ENCODE assay signal across 8 cellular contexts in genomic region chr6:71287926-71288227, GRCh38. TPM values are rescaled to one million over a fixed set of nuclear protein-coding genes. Genes with fewer than 3 reads are reported as not detected.
DNase-seq lines count a peak whose midpoint lies in the region; ATAC-seq and TF ChIP-seq lines count a peak whose summit lies in the region.

No MANE protein-coding gene starts in this region.

- no peak for TF ChIP-seq EP300 in ovary (IDR thresholded peaks at IDR 0.05)

- H3K4me3 Mint-ChIP-seq in Caco-2 (ENCODE audit: unreplicated experiment), result peak overlapping the region; percentile 61

- H3K27me3 ChIP-seq in Caco-2 (replicated peaks; ENCODE audit: control insufficient read depth, insufficient read depth, low read length) (no peaks in the 10 kb centered on the region), Peyer's patch (no peaks in the 10 kb centered on the region), esophagus squamous epithelium (no peaks in the 10 kb centered on the region), ovary (no peaks in the 10 kb centered on the region)

- BruUV-seq in Caco-2 (replicated peaks; lab: Mats Ljungman, UMichigan), result no TSS peak

- H3K27me3 Mint-ChIP-seq in Caco-2 (ENCODE audit: insufficient read depth, unreplicated experiment), result no peaks in the 10 kb centered on the region

- DNase-seq in Caco-2 (no peak), Peyer's patch (no peak), esophagus squamous epithelium (lab: John Stamatoyannopoulos, UW) (no peak), ovary (no peak), GOT3 (lab: John Stamatoyannopoulos, UW) (no peak), NCI-H82 (lab: John Stamatoyannopoulos, UW) (no peak), NOMO-1 treated with DMSO at 0.1 percent for 48 hours (lab: John Stamatoyannopoulos, UW; ENCODE audit: unreplicated experiment) (no peak)

- H3K9me3 ChIP-seq in Caco-2 (no peaks in the 10 kb centered on the region), Peyer's patch (no peaks in the 10 kb centered on the region), esophagus squamous epithelium (no peaks in the 10 kb centered on the region), ovary (no peaks in the 10 kb centered on the region)

- ATAC-seq in HG02885 (IDR thresholded peaks at IDR 0.05; ENCODE audit: poor library complexity, unreplicated experiment), result no peak

- no peaks in the 10 kb centered on the region for H3K36me3 ChIP-seq in Caco-2 (ENCODE audit: control insufficient read depth, insufficient read depth, low read length)
- H3K36me3 ChIP-seq in Peyer's patch, result no peaks in the 10 kb centered on the region
- no peaks in the 10 kb centered on the region for H3K36me3 ChIP-seq in esophagus squamous epithelium
- no peaks in the 10 kb centered on the region for H3K36me3 ChIP-seq in ovary

- CTCF ChIA-PET in Caco-2 (lab: Charles Lee), result no interaction called here

- POLR2A ChIA-PET in Caco-2 (lab: Charles Lee), result interaction anchor here (0.6 kb wide), 2 partner anchors 93 to 268 kb away, joined by 3 read pairs; no protein-coding TSS in a partner anchor

- H3K27ac ChIP-seq in Peyer's patch, result peak overlapping the region; percentile 82 to 96 (median 94)
- H3K27ac ChIP-seq in esophagus squamous epithelium, result peak overlapping the region; percentile 95 to 98 (median 96)
- H3K27ac ChIP-seq in ovary, result peak overlapping the region in 1 of 2 donors; percentile 59

- TF ChIP-seq CTCF in Caco-2 (IDR thresholded peaks at IDR 0.05; ENCODE audit: insufficient read depth in 1 of 2, low read depth in 1 of 2, low read length in 1 of 2, severe bottlenecking in 1 of 2, unreplicated experiment in 1 of 2), result no peak
- no peak for TF ChIP-seq CTCF in Peyer's patch (IDR thresholded peaks at IDR 0.05)
- no peak for TF ChIP-seq CTCF in esophagus squamous epithelium (IDR thresholded peaks at IDR 0.05)
- no peak for TF ChIP-seq CTCF in ovary (IDR thresholded peaks at IDR 0.05)

- H3K27ac Mint-ChIP-seq in Caco-2 (ENCODE audit: unreplicated experiment), result no peak overlapping the region

- TF ChIP-seq POLR2A in Peyer's patch (IDR thresholded peaks at IDR 0.05), result no peak
- TF ChIP-seq POLR2A in esophagus squamous epithelium (IDR thresholded peaks at IDR 0.05), result no peak
- no peak for TF ChIP-seq POLR2A in ovary (IDR thresholded peaks at IDR 0.05)

- 0 to 8% methylated on average over 5 of the region's 5 CpGs for WGBS in esophagus squamous epithelium, 2 donors
- 10 to 25% (median 15%) methylated on average over 5 of the region's 5 CpGs for WGBS in ovary, 3 donors

- H3K36me3 Mint-ChIP-seq in Caco-2 (ENCODE audit: insufficient read depth, unreplicated experiment), result no peaks in the 10 kb centered on the region

- no peaks in the 10 kb centered on the region for H3K9me3 Mint-ChIP-seq in Caco-2 (ENCODE audit: unreplicated experiment)

- H3K4me1 ChIP-seq in Caco-2 (peaks cover 23% of the 10 kb centered on the region), Peyer's patch (peaks cover 0 to 7% (median 3%) of the 10 kb centered on the region in 4 donors), esophagus squamous epithelium (peaks cover 14 to 86% (median 30%) of the 10 kb centered on the region in 3 donors), ovary (ENCODE audit: insufficient read depth) (peaks cover 2% of the 10 kb centered on the region)

- H3K4me1 Mint-ChIP-seq in Caco-2 (ENCODE audit: low read depth, unreplicated experiment), result peaks cover 20% of the 10 kb centered on the region

- no peak overlapping the region; the same call in 1 of the 2 replicates for H3K4me3 ChIP-seq in Caco-2 (ENCODE audit: low read depth, low read length)
- H3K4me3 ChIP-seq in Peyer's patch, result peak overlapping the region; percentile 66 to 93 (median 74)
- peak overlapping the region; percentile 61 to 94 (median 82) for H3K4me3 ChIP-seq in esophagus squamous epithelium
- H3K4me3 ChIP-seq in ovary, result peak overlapping the region; percentile 63

- intact Hi-C loops in Caco-2 (cut with micrococcal nuclease; ENCODE audit: unreplicated experiment), result loop anchor here (2.0 to 5.0 kb wide), 3 partner anchors 17 to 97 kb away; no protein-coding TSS in a partner anchor
- intact Hi-C loops in esophagus squamous epithelium (cut with DNase I), result no loop called here
- intact Hi-C loops in ovary (cut with DNase I), result no loop called here

RNA-seq across cellular contexts. Expression of gene OGFRL1, which starts 0.7 kb away (rescaled TPM):
- 5.7 and 6.9 TPM in 2 replicates for total RNA-seq in Caco-2 (2022)
- 10 to 100 TPM in 1 of 4 donors, 1 to 10 TPM in 3; 3.0 to 36.3 (median 5.5) TPM for total RNA-seq in Peyer's patch
- 10 to 100 TPM; 36.7 to 67.9 (median 47.8) TPM for total RNA-seq in esophagus squamous epithelium
- total RNA-seq in ovary, result 10 to 100 TPM in 2 of 7 donors, 1 to 10 TPM in 5; 6.7 to 16.1 (median 9.3) TPM
- polyA plus RNA-seq in ovary, result 1 to 10 TPM; 3.0 to 9.0 TPM
